Comparison of ENCODE assay signal across 12 cellular contexts in the genomic region with DNA sequence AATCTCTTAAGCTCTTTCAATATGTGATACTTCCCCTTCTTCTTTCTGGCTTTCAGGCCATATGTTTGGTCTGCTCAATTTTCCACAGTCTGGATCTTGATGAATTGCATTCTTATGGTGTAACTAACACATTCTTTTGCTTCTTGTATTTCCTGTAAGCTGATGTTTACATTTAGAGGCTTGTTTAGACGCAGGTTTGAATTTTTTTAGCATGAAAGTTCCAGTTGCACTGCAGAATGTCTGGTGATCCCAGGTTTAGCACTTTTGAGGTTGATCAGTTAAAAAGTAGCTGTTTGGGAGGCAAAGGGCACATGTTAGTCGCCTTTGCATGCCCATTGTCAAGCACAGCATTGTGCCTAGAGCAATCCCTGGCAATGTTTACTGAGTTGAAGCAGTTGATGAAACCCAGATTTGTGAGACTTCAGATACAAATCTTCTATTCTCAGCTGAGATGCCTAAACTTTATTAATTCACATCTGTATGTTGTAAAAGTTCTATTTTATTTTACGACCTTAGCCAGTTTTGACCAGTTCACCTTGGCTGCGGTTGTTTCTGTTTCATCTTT. TPM values are rescaled to one million over a fixed set of nuclear protein-coding genes. Genes with fewer than 3 reads are reported as not detected.
DNase-seq lines count a peak whose midpoint lies in the region; ATAC-seq and TF ChIP-seq lines count a peak whose summit lies in the region.
"Had no signal": no experiment of that assay in that cellular context is flagged by ENCODE, and none has a peak within 500 bp of the region (broad histone marks: within the 10 kb centered on the region; RNA-seq: fewer than 3 reads in every experiment).

No MANE protein-coding gene starts in this region.

- ATAC-seq in sciatic nerve (peak; percentile 49), GM21825 (IDR thresholded peaks at IDR 0.05; ENCODE audit: unreplicated experiment) (no peak)
- ATAC-seq: activated naive CD4-positive, alpha-beta T cell treated with anti-CD3 and anti-CD28 coated beads, Interleukin-2, amount 50 U/mL, for 72 hours; T-helper 17 cell had no signal

- TF ChIP-seq CTCF in glutamatergic neuron (IDR thresholded peaks at IDR 0.05; ENCODE audit: partially characterized antibody, unreplicated experiment), result no peak

- H3K9me3 Mint-ChIP-seq in glutamatergic neuron (ENCODE audit: unreplicated experiment), result no peaks in the 10 kb centered on the region
- H3K9me3 Mint-ChIP-seq: activated naive CD4-positive, alpha-beta T cell treated with anti-CD3 and anti-CD28 coated beads, Interleukin-2, amount 50 U/mL, for 72 hours had no signal

- no peaks in the 10 kb centered on the region for H3K27me3 Mint-ChIP-seq in glutamatergic neuron (ENCODE audit: unreplicated experiment)

- no peaks in the 10 kb centered on the region for H3K36me3 Mint-ChIP-seq in glutamatergic neuron (ENCODE audit: unreplicated experiment)
- H3K36me3 Mint-ChIP-seq: activated naive CD4-positive, alpha-beta T cell treated with anti-CD3 and anti-CD28 coated beads, Interleukin-2, amount 50 U/mL, for 72 hours had no signal

- peaks cover 36% of the 10 kb centered on the region for H3K4me1 ChIP-seq in SJSA1 (replicated peaks)

- intact Hi-C loops in sciatic nerve (cut with DNase I), result no loop called here

- no peaks in the 10 kb centered on the region for H3K9me3 ChIP-seq in SJSA1 (replicated peaks)

- H3K27ac Mint-ChIP-seq in glutamatergic neuron (ENCODE audit: unreplicated experiment), result no peak overlapping the region
- H3K27ac Mint-ChIP-seq: activated naive CD4-positive, alpha-beta T cell treated with anti-CD3 and anti-CD28 coated beads, Interleukin-2, amount 50 U/mL, for 72 hours; T-helper 17 cell had no signal

- no peaks in the 10 kb centered on the region for H3K27me3 ChIP-seq in SJSA1 (replicated peaks)

- H3K27ac ChIP-seq in SJSA1, result peak overlapping the region; percentile 94

- H3K4me3 ChIP-seq in SJSA1, result peak overlapping the region; percentile 16; the same call in 1 of the 2 replicates

- no peaks in the 10 kb centered on the region for H3K36me3 ChIP-seq in SJSA1

- DNase-seq in GM03348 (ENCODE audit: low spot score), result peak; percentile 67
- DNase-seq in SJSA1 (ENCODE audit: low read depth in 1 of 2, low spot score in 2 of 2), result peak; percentile 75 to 92
- peak; percentile 81 for DNase-seq in fibroblast of peridontal ligament (ENCODE audit: extremely low read depth)
- no peak for DNase-seq in sciatic nerve (ENCODE audit: low spot score)
- no peak for DNase-seq in NK-92 treated with Interleukin-12 subunit alpha and Interleukin-12 subunit beta, amount 100 ng/mL, for 24 hours (lab: John Stamatoyannopoulos, UW)
- DNase-seq in iPS-NIHi7 (ENCODE audit: extremely low spot score), result no peak
- DNase-seq in glutamatergic neuron, result no peak
- DNase-seq: H7, T-helper 17 cell had no signal

- no peaks in the 10 kb centered on the region for H3K4me1 Mint-ChIP-seq in glutamatergic neuron (ENCODE audit: low read depth, unreplicated experiment)

- H3K4me3 Mint-ChIP-seq in glutamatergic neuron (ENCODE audit: unreplicated experiment), result no peak overlapping the region
- H3K4me3 Mint-ChIP-seq: T-helper 17 cell had no signal

RNA-seq across cellular contexts. Expression of a gene that starts 59.6 kb away (rescaled TPM):
- total RNA-seq in SJSA1 (2014; rRNA removed; shearing (Covaris generic)), result not detected in 2 replicates
- total RNA-seq in sciatic nerve, result not detected
- not detected for total RNA-seq in glutamatergic neuron (ENCODE audit: unreplicated experiment)
- total RNA-seq: activated naive CD4-positive, alpha-beta T cell treated with anti-CD3 and anti-CD28 coated beads, Interleukin-2, amount 50 U/mL, for 72 hours; liver; T-helper 17 cell had no signal

Comparison
In these comparisons a context has a peak if more than half of its experiments do, and no peak if none do; other contexts are left out.
1. DNase-seq: peak in GM03348 (single experiment), SJSA1 (2 of 2) and fibroblast of peridontal ligament (single experiment); none in sciatic nerve (single experiment), NK-92 treated with Interleukin-12 subunit alpha and Interleukin-12 subunit beta, amount 100 ng/mL, for 24 hours (single experiment), iPS-NIHi7 (single experiment) and glutamatergic neuron (single experiment).